Comparison of ENCODE assay signal across 1 cellular context in genomic region chr19:45424191-45425058, GRCh38.
A peak's percentile ranks its signal among the peaks of the same experiment; 100 is the strongest.
TF ChIP-seq lines count a peak whose summit lies in the region.

No MANE protein-coding gene starts in this region.

TF ChIP-seq in endothelial cell of umbilical vein, 7 proteins besides CTCF, POLR2A, EP300 and RAD21:
- TF ChIP-seq FOS (IDR thresholded peaks at IDR 0.05; ENCODE audit: borderline replicate concordance, insufficient read depth, low read length) = peak; percentile 100
- TF ChIP-seq MYC (IDR thresholded peaks at IDR 0.05; ENCODE audit: low read depth, low read length) = no peak
- TF ChIP-seq EZH2 (IDR thresholded peaks at IDR 0.05; ENCODE audit: borderline replicate concordance, low read depth, low read length, severe bottlenecking) = no peak
- no peak for TF ChIP-seq MAX (IDR thresholded peaks at IDR 0.05; ENCODE audit: insufficient read depth, insufficient read length)
- peak; percentile 95 for TF ChIP-seq POLR2AphosphoS5 (IDR thresholded peaks at IDR 0.05; ENCODE audit: insufficient read depth, low read depth, low read length)
- peak; percentile 79 for TF ChIP-seq GATA2 (IDR thresholded peaks at IDR 0.05; ENCODE audit: insufficient read depth, insufficient read length, low read depth, low read length)
- peak; percentile 99 for TF ChIP-seq JUN (IDR thresholded peaks at IDR 0.05; ENCODE audit: borderline replicate concordance, insufficient read depth, insufficient read length, low read depth)
